ENCODE assay signal across 9 cellular contexts in genomic region chr7:41003031-41003925, GRCh38.
DNase-seq lines count a peak whose midpoint lies in the region; ATAC-seq and TF ChIP-seq lines count a peak whose summit lies in the region.
"Had no signal": no experiment of that assay in that cellular context is flagged by ENCODE, and none has a peak within 500 bp of the region (broad histone marks: within the 10 kb centered on the region; RNA-seq: fewer than 3 reads in every experiment).

No MANE protein-coding gene starts in this region.

- TF ChIP-seq CTCF in nephron progenitor cell (IDR thresholded peaks at IDR 0.05) = peak; percentile 85
- peak in 1 of 2 donors; percentile 38 for TF ChIP-seq CTCF in suprapubic skin (IDR thresholded peaks at IDR 0.05)

- H3K4me1 Mint-ChIP-seq in nephron progenitor cell = no peaks in the 10 kb centered on the region

- peaks cover 8% of the 10 kb centered on the region for H3K9me3 Mint-ChIP-seq in nephron progenitor cell

- no peak overlapping the region for H3K4me3 Mint-ChIP-seq in nephron progenitor cell

- peak; percentile 17 for DNase-seq in NCI-H748 (lab: John Stamatoyannopoulos, UW; ENCODE audit: unreplicated experiment)
- no peak for DNase-seq in NCI-H748 treated with DMSO at 0.1 percent for 48 hours (lab: John Stamatoyannopoulos, UW)
- peak; percentile 30 for DNase-seq in H7
- peak; percentile 67 for DNase-seq in NT2/D1 (ENCODE audit: low read depth, low spot score)
- DNase-seq in dermis microvascular lymphatic vessel endothelial cell (ENCODE audit: low read depth in 2 of 2) = peak; percentile 33 to 77
- DNase-seq in nephron progenitor cell = peak; percentile 64
- DNase-seq in suprapubic skin (ENCODE audit: low spot score in 2 of 2) = no peak

- H3K36me3 ChIP-seq in H7 (replicated peaks; ENCODE audit: control insufficient read depth, insufficient read depth, low read length) (no peaks in the 10 kb centered on the region), NT2/D1 (ENCODE audit: insufficient read depth, insufficient read length, low read length) (no peaks in the 10 kb centered on the region), suprapubic skin (no peaks in the 10 kb centered on the region)

- H3K36me3 Mint-ChIP-seq in nephron progenitor cell (ENCODE audit: low read depth) = no peaks in the 10 kb centered on the region
- H3K36me3 Mint-ChIP-seq: activated naive CD4-positive, alpha-beta T cell treated with anti-CD3 and anti-CD28 coated beads, Interleukin-2, amount 50 U/mL, for 72 hours had no signal

- no peak overlapping the region for H3K9ac ChIP-seq in NT2/D1 (ENCODE audit: insufficient read length, low read depth)

- no peak for TF ChIP-seq EP300 in suprapubic skin (IDR thresholded peaks at IDR 0.05)

- 76% methylated on average over 10 of the region's 10 CpGs for WGBS in suprapubic skin

- no peak overlapping the region for H3K27ac ChIP-seq in suprapubic skin

- no peaks in the 10 kb centered on the region for H3K9me3 ChIP-seq in NT2/D1 (ENCODE audit: insufficient read depth, low read length)
- no peaks in the 10 kb centered on the region for H3K9me3 ChIP-seq in suprapubic skin

- no peak for TF ChIP-seq POLR2A in suprapubic skin (IDR thresholded peaks at IDR 0.05)

- no peaks in the 10 kb centered on the region for H3K27me3 Mint-ChIP-seq in nephron progenitor cell (ENCODE audit: low read depth, poor library complexity)

- H3K4me1 ChIP-seq in NT2/D1 (ENCODE audit: insufficient read depth, insufficient read length) (no peaks in the 10 kb centered on the region), suprapubic skin (peaks cover 12% of the 10 kb centered on the region)

- H3K27me3 ChIP-seq in H7 (ENCODE audit: control insufficient read depth, insufficient read depth, low read length) (no peaks in the 10 kb centered on the region), NT2/D1 (ENCODE audit: insufficient read depth, insufficient read length) (no peaks in the 10 kb centered on the region), suprapubic skin (no peaks in the 10 kb centered on the region)

- ATAC-seq in HG02610 (IDR thresholded peaks at IDR 0.05; ENCODE audit: unreplicated experiment) = no peak
- ATAC-seq: activated naive CD4-positive, alpha-beta T cell treated with anti-CD3 and anti-CD28 coated beads, Interleukin-2, amount 50 U/mL, for 72 hours had no signal

- no peak overlapping the region for H3K4me3 ChIP-seq in H7 (ENCODE audit: insufficient read depth, low read depth, low read length)
- no peak overlapping the region for H3K4me3 ChIP-seq in NT2/D1 (ENCODE audit: insufficient read length, low read depth)
- H3K4me3 ChIP-seq in suprapubic skin = no peak overlapping the region

- H3K27ac Mint-ChIP-seq in nephron progenitor cell = no peak overlapping the region

Comparison
In these comparisons a context has a peak if more than half of its experiments do, and no peak if none do; other contexts are left out.
1. DNase-seq: peak in NCI-H748 (single experiment), H7 (single experiment), NT2/D1 (single experiment), dermis microvascular lymphatic vessel endothelial cell (2 of 2) and nephron progenitor cell (single experiment); none in NCI-H748 treated with DMSO at 0.1 percent for 48 hours (single experiment) and suprapubic skin (0 of 2).